Comparison of ENCODE assay signal across 20 cellular contexts in the genomic region with DNA sequence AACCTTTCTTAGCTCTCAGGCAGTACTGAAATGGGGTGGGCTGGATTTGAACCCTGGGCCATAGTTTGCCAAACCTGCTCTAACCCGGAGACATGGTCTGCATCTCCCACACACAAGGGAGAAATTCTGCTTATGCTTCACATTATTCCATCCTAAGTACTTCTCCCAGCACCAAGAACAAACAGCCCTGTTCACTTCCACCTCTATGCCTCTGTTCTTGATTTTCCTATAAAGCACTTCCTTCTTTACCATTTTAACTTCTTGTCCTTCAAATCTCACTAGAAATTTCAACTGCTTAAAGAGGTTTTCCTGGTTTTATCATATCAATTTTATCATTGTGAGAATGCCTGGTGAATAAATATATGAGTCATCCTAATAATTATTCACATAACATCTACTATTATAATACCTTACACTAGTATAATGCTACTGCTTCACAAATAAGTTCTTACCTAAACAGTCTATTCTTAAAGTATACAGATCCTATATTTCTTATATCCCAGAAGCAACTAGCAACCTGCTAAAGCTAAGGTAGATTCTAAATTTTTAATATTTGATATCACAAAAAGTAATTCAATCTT. TPM values are rescaled to one million over a fixed set of nuclear protein-coding genes. Genes with fewer than 3 reads are reported as not detected.
A peak's percentile ranks its signal among the peaks of the same experiment; 100 is the strongest.
DNase-seq lines count a peak whose midpoint lies in the region; ATAC-seq, FAIRE-seq and TF ChIP-seq lines count a peak whose summit lies in the region.
"Had no signal": no experiment of that assay in that cellular context is flagged by ENCODE, and none has a peak within 500 bp of the region (broad histone marks: within the 10 kb centered on the region; RNA-seq: fewer than 3 reads in every experiment).

No MANE protein-coding gene starts in this region.

- no peaks in the 10 kb centered on the region for H3K4me1 ChIP-seq in neuronal stem cell (ENCODE audit: control insufficient read depth in 2 of 2, insufficient read depth in 1 of 2, low read depth in 1 of 2, low read length in 2 of 2)

- ATAC-seq in WTC11 (no peak), left colon (peak; percentile 57), GM19023 (IDR thresholded peaks at IDR 0.05; ENCODE audit: unreplicated experiment) (no peak)
- ATAC-seq: gastroesophageal sphincter had no signal

- no peak for FAIRE-seq in GM12891 (lab: Jason Lieb, UNC)

- H2BK120ac ChIP-seq in neuronal stem cell (ENCODE audit: low read depth, low read length) = no peak overlapping the region

- no peak overlapping the region for H3K4me3 ChIP-seq in neuronal stem cell (ENCODE audit: low read length in 2 of 2)
- H3K4me3 ChIP-seq: ovary, uterus had no signal

- H2BK12ac ChIP-seq in neuronal stem cell (ENCODE audit: low read length) = no peak overlapping the region

- no peak overlapping the region for H2AK5ac ChIP-seq in neuronal stem cell (ENCODE audit: low read depth, low read length)

- no peak for TF ChIP-seq POLR2A in GM12891 (IDR thresholded peaks at IDR 0.05; ENCODE audit: low read depth, low read length)

- no peak overlapping the region for H2AFZ ChIP-seq in neuronal stem cell (ENCODE audit: low read length)

- H3K4ac ChIP-seq in neuronal stem cell (ENCODE audit: low read length) = no peak overlapping the region

- H4K91ac ChIP-seq in neuronal stem cell (ENCODE audit: low read depth, low read length, poor library complexity) = no peak overlapping the region

- no peak overlapping the region for H3K14ac ChIP-seq in neuronal stem cell (ENCODE audit: low read length)

- H3K36me3 Mint-ChIP-seq in WTC11 = peaks cover 18% of the 10 kb centered on the region

- no peak overlapping the region for H2BK15ac ChIP-seq in neuronal stem cell (ENCODE audit: low read length)

- H3K27ac ChIP-seq in 22Rv1 (peak overlapping the region; percentile 4; the same call in 1 of the 2 replicates), neuronal stem cell (replicated peaks; ENCODE audit: low read length) (no peak overlapping the region)
- H3K27ac ChIP-seq: gastroesophageal sphincter, ovary, uterus had no signal

- peaks cover 0 to 24% of the 10 kb centered on the region in 2 donors for H3K9me3 ChIP-seq in neuronal stem cell (replicated peaks in 1 of 2; ENCODE audit: control insufficient read depth in 2 of 2, insufficient read depth in 1 of 2, low read depth in 1 of 2, low read length in 2 of 2)
- H3K9me3 ChIP-seq: gastroesophageal sphincter, ovary, uterus had no signal

- peak overlapping the region; percentile 81; the same call in 1 of the 2 replicates for H3K27ac Mint-ChIP-seq in WTC11

- no peak overlapping the region for H3K4me3 Mint-ChIP-seq in WTC11

- POLR2A ChIA-PET in WTC11 (lab: Charles Lee) = interaction anchor here (0.6 kb wide), 1 partner anchor 77 kb away, joined by 3 read pairs; no protein-coding TSS in a partner anchor

- intact Hi-C loops in left colon (cut with DNase I, micrococcal nuclease) = loop anchor here in 1 of 2 donors (10.0 kb wide), 1 partner anchor 107 kb away; no protein-coding TSS in a partner anchor

- H3K27me3 ChIP-seq in neuronal stem cell (ENCODE audit: control insufficient read depth in 3 of 3, insufficient read depth in 3 of 3, low read depth in 1 of 3, low read length in 3 of 3) = no peaks in the 10 kb centered on the region
- H3K27me3 ChIP-seq: gastroesophageal sphincter, ovary, uterus had no signal

- H3K9ac ChIP-seq in neuronal stem cell (ENCODE audit: low read depth, low read length, poor library complexity) = no peak overlapping the region

- H3K23ac ChIP-seq in neuronal stem cell (ENCODE audit: low read depth, low read length, poor library complexity) = no peak overlapping the region

- no peaks in the 10 kb centered on the region for H3K79me1 ChIP-seq in neuronal stem cell (ENCODE audit: low read depth, low read length)

- WGBS in neuronal stem cell (ENCODE audit: extremely low coverage in 2 of 2, insufficient read length in 2 of 2, insufficient replicate concordance in 1 of 2), 2 donors = no CpG with 5 or more reads among the region's 1 CpG

- H3K36me3 ChIP-seq in neuronal stem cell (replicated peaks in 1 of 2; ENCODE audit: control insufficient read depth in 2 of 2, insufficient read depth in 2 of 2, low read length in 2 of 2) = peaks cover 3 to 100% of the 10 kb centered on the region in 2 donors
- H3K36me3 ChIP-seq: ovary, uterus had no signal

- no peaks in the 10 kb centered on the region for H3K27me3 Mint-ChIP-seq in WTC11 (ENCODE audit: low read depth)

- peaks cover 40% of the 10 kb centered on the region for H3K4me1 Mint-ChIP-seq in WTC11

- no peak overlapping the region for H3K18ac ChIP-seq in neuronal stem cell (ENCODE audit: low read length)

- CTCF ChIA-PET in WTC11 (lab: Charles Lee) = no interaction called here

- H3K9me3 Mint-ChIP-seq in WTC11 = no peaks in the 10 kb centered on the region

- no peak overlapping the region for H3K4me2 ChIP-seq in neuronal stem cell (ENCODE audit: insufficient read depth, low read length, poor library complexity, severe bottlenecking)

- H4K8ac ChIP-seq in neuronal stem cell (ENCODE audit: low read depth, low read length) = no peak overlapping the region

- TF ChIP-seq CTCF in 22Rv1 (IDR thresholded peaks at IDR 0.05) (no peak), WTC11 (IDR thresholded peaks at IDR 0.05) (no peak)

- DNase-seq in GM12891 (ENCODE audit: insufficient read length, low spot score) (no peak), WTC11 (ENCODE audit: low spot score) (no peak), left colon (no peak), GM19238 (ENCODE audit: insufficient read length, low spot score) (no peak), SK-N-DZ (ENCODE audit: low spot score) (no peak), neuronal stem cell (ENCODE audit: low spot score) (no peak)
- DNase-seq: activated CD4-positive, alpha-beta T cell treated with anti-CD3 and anti-CD28 coated beads, Interleukin-2, amount 50 U/mL, for 1 hour; activated naive CD4-positive, alpha-beta T cell treated with Interleukin-2 at 50 U/mL for 16 hours; activated T-cell treated with anti-CD3 and anti-CD28 coated beads for 4 hours; dermis blood vessel endothelial cell; H7; NCI-H1105 treated with DMSO at 0.1 percent for 48 hours; NCI-H2171 treated with DMSO at 0.1 percent for 48 hours; ovary; stimulated activated CD4-positive, alpha-beta T cell treated with anti-CD3 and anti-CD28 coated beads, Interleukin-2, amount 100 ng/mL, for 24 hours; SW 1271; uterus had no signal

- no peak overlapping the region for H2BK5ac ChIP-seq in neuronal stem cell (ENCODE audit: low read length)

TF ChIP-seq in GM12891, 5 proteins besides CTCF, POLR2A, EP300 and RAD21:
- TF ChIP-seq POLR2AphosphoS5 (IDR thresholded peaks at IDR 0.05; ENCODE audit: low read depth, low read length) = no peak
- 0 out of 2 replicates have a peak, but pooled peaks have one; percentile 14 for TF ChIP-seq SPI1 (IDR thresholded peaks at IDR 0.05; ENCODE audit: low read depth, low read length)

TF ChIP-seq in WTC11, 78 proteins besides CTCF, POLR2A, EP300 and RAD21 (continues in another document):
- TF ChIP-seq, protein P1, sequence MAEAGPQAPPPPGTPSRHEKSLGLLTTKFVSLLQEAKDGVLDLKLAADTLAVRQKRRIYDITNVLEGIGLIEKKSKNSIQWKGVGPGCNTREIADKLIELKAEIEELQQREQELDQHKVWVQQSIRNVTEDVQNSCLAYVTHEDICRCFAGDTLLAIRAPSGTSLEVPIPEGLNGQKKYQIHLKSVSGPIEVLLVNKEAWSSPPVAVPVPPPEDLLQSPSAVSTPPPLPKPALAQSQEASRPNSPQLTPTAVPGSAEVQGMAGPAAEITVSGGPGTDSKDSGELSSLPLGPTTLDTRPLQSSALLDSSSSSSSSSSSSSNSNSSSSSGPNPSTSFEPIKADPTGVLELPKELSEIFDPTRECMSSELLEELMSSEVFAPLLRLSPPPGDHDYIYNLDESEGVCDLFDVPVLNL (CRISPR knock-in tag; IDR thresholded peaks at IDR 0.05; ENCODE audit: borderline replicate concordance, low read depth) = no peak
- TF ChIP-seq, protein P2, sequence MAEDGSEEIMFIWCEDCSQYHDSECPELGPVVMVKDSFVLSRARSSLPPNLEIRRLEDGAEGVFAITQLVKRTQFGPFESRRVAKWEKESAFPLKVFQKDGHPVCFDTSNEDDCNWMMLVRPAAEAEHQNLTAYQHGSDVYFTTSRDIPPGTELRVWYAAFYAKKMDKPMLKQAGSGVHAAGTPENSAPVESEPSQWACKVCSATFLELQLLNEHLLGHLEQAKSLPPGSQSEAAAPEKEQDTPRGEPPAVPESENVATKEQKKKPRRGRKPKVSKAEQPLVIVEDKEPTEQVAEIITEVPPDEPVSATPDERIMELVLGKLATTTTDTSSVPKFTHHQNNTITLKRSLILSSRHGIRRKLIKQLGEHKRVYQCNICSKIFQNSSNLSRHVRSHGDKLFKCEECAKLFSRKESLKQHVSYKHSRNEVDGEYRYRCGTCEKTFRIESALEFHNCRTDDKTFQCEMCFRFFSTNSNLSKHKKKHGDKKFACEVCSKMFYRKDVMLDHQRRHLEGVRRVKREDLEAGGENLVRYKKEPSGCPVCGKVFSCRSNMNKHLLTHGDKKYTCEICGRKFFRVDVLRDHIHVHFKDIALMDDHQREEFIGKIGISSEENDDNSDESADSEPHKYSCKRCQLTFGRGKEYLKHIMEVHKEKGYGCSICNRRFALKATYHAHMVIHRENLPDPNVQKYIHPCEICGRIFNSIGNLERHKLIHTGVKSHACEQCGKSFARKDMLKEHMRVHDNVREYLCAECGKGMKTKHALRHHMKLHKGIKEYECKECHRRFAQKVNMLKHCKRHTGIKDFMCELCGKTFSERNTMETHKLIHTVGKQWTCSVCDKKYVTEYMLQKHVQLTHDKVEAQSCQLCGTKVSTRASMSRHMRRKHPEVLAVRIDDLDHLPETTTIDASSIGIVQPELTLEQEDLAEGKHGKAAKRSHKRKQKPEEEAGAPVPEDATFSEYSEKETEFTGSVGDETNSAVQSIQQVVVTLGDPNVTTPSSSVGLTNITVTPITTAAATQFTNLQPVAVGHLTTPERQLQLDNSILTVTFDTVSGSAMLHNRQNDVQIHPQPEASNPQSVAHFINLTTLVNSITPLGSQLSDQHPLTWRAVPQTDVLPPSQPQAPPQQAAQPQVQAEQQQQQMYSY (CRISPR knock-in tag; IDR thresholded peaks at IDR 0.05) = no peak
- TF ChIP-seq ATF3 (CRISPR knock-in tag; conservative IDR thresholded peaks at IDR 0.05) = no peak
- TF ChIP-seq, protein P3, sequence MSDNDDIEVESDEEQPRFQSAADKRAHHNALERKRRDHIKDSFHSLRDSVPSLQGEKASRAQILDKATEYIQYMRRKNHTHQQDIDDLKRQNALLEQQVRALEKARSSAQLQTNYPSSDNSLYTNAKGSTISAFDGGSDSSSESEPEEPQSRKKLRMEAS (CRISPR knock-in tag; IDR thresholded peaks at IDR 0.05) = no peak
- no peak for TF ChIP-seq NR2C2 (CRISPR knock-in tag; IDR thresholded peaks at IDR 0.05)

RNA-seq across cellular contexts. Expression of gene FEM1C, which starts 12.7 kb away (rescaled TPM):
- polyA plus RNA-seq in GM12891 (2012; ENCODE audit: low read depth, missing spikeins) = 6.6 TPM
- 12.1 to 13.6 TPM (median 12.4 TPM) in 3 replicates for total RNA-seq in WTC11 (2021)
- total RNA-seq in left colon = 10 to 100 TPM; 36.4 to 42.5 TPM
- polyA plus RNA-seq in SK-N-DZ (2014; cell fraction: cytosol; rRNA removed) = 5.3 and 5.6 TPM in 2 replicates
- 4.0 and 4.6 TPM in 2 replicates for polyA plus RNA-seq in SK-N-DZ (2014; cell fraction: nucleus; rRNA removed)
- 9.1 TPM for polyA plus RNA-seq in neuronal stem cell (2013, experiment 1 of 2)
- 9.3 TPM for polyA plus RNA-seq in neuronal stem cell (2013, experiment 2 of 2)
